Comparison of ENCODE assay signal across 21 cellular contexts in genomic region chr5:43540746-43541145, GRCh38.
"Had no signal": no experiment of that assay in that cellular context is flagged by ENCODE, and none has a peak within 500 bp of the region (broad histone marks: within the 10 kb centered on the region; RNA-seq: fewer than 3 reads in every experiment).

No MANE protein-coding gene starts in this region.

- ATAC-seq: Panc1, PC-3, Right ventricle myocardium inferior had no signal

- H3K4me3 Mint-ChIP-seq: IgD-negative memory B cell had no signal

- H3K9me3 Mint-ChIP-seq: IgD-negative memory B cell had no signal

- DNase-seq: KBM-7, MV-4-11, NCI-H1048, NCI-H1105, NCI-H1417, NCI-H1436 treated with DMSO at 0.1 percent for 48 hours, NCI-H1694, NCI-H187 treated with DMSO at 0.1 percent for 48 hours, NCI-H2029 treated with DMSO at 0.1 percent for 48 hours, NCI-H2171, NCI-H524, NCI-H526 treated with DMSO at 0.1 percent for 48 hours, NCI-H748 treated with DMSO at 0.1 percent for 48 hours, PC-3, SHP77 treated with DMSO at 0.1 percent for 48 hours, SJCRH30 had no signal

- H3K27ac ChIP-seq: HL-60, SJCRH30 had no signal

- H3K9me3 ChIP-seq: SJCRH30 had no signal

- H3K27me3 ChIP-seq: SJCRH30 had no signal

- H3K27ac Mint-ChIP-seq: IgD-negative memory B cell had no signal

- H3K4me3 ChIP-seq: SJCRH30 had no signal

- H3K27me3 Mint-ChIP-seq: IgD-negative memory B cell had no signal

- H3K4me1 ChIP-seq: SJCRH30 had no signal

- FAIRE-seq: HTR-8/SVneo had no signal
